10 cellular contexts compared by ENCODE assay signal in the genomic region with DNA sequence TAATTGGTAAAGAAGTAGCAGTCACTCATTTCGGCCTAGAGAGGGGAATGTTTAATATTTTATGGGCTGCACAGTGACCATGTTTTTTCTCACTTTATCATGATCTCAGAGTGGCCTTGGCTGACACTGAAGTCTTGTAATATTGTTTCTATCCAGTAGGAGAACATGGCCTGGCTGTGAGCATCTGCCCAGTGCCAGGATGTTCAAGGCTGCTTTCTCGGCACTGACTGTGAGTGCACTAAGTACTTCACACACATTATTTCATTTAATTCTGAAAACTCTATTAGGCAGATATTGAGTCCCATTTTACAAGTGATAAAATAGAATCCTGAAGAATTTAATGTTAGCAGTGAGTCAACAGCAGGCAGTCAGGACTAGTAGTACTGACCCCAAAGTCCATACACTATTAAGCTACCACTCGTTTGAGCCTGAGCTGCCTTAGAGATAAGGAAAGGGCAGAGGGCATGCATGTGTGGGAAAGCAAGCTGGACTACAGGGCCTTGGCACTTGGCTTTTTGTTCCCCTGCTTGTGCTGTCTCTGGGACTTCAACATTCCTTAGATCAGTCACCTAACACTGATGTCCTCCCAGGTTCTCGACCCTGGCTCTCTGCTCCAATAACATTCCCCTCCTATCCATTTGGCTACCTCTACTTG. TPM values are rescaled to one million over a fixed set of nuclear protein-coding genes. Genes with fewer than 3 reads are reported as not detected.
DNase-seq lines count a peak whose midpoint lies in the region; ATAC-seq and TF ChIP-seq lines count a peak whose summit lies in the region.
"Had no signal": no experiment of that assay in that cellular context is flagged by ENCODE, and none has a peak within 500 bp of the region (broad histone marks: within the 10 kb centered on the region; RNA-seq: fewer than 3 reads in every experiment).

No MANE protein-coding gene starts in this region.

- no peaks in the 10 kb centered on the region for H3K9me2 ChIP-seq in OCI-LY7 (ENCODE audit: insufficient read depth, low read length)

- POLR2A ChIA-PET in OCI-LY7 (lab: Charles Lee) (no interaction called here), T-cell (lab: Charles Lee) (no interaction called here)

- H3K4me1 Mint-ChIP-seq in T-cell, result no peaks in the 10 kb centered on the region

- no peak overlapping the region for H3K27ac Mint-ChIP-seq in T-cell

- no peaks in the 10 kb centered on the region for H3K27me3 Mint-ChIP-seq in T-cell

- H3K9me3 Mint-ChIP-seq in T-cell, result no peaks in the 10 kb centered on the region

- intact Hi-C loops in OCI-LY7 (cut with micrococcal nuclease; ENCODE audit: unreplicated experiment), result no loop called here

- no peak overlapping the region for H2AFZ ChIP-seq in OCI-LY7 (ENCODE audit: low read length)

- CTCF ChIA-PET in OCI-LY7 (lab: Charles Lee; ENCODE audit: unreplicated experiment), result no interaction called here
- CTCF ChIA-PET in T-cell (lab: Charles Lee), result no interaction called here

- ATAC-seq in T-cell (replicated peaks in 1 of 4) (no peak), GM18502 (IDR thresholded peaks at IDR 0.05; ENCODE audit: poor library complexity, unreplicated experiment) (no peak), HG03460 (IDR thresholded peaks at IDR 0.05; ENCODE audit: unreplicated experiment) (no peak)

- H3K4me1 ChIP-seq in OCI-LY7 (ENCODE audit: insufficient read depth, low read length, poor library complexity, severe bottlenecking), result peaks cover 9% of the 10 kb centered on the region
- H3K4me1 ChIP-seq: left ventricle myocardium inferior, sigmoid colon had no signal

- no peaks in the 10 kb centered on the region for H3K79me2 ChIP-seq in OCI-LY7 (ENCODE audit: insufficient read depth, low read depth, low read length)

- H3K9me3 ChIP-seq in OCI-LY7 (ENCODE audit: low read length), result no peaks in the 10 kb centered on the region
- H3K9me3 ChIP-seq: left ventricle myocardium inferior, sigmoid colon had no signal

- H3K36me3 ChIP-seq in OCI-LY7 (ENCODE audit: insufficient read depth, low read length), result no peaks in the 10 kb centered on the region
- H3K36me3 ChIP-seq: left ventricle myocardium inferior, sigmoid colon had no signal

- peak; percentile 54 for DNase-seq in ELR (ENCODE audit: low read depth)
- peak; percentile 7 for DNase-seq in OCI-LY7 (ENCODE audit: low spot score)
- DNase-seq in epithelial cell of esophagus (ENCODE audit: low read depth), result no peak
- no peak for DNase-seq in retinal pigment epithelial cell (ENCODE audit: low read depth)
- DNase-seq in T-cell, result no peak
- DNase-seq in GF-D8 (lab: John Stamatoyannopoulos, UW), result no peak
- DNase-seq: left ventricle myocardium inferior, sigmoid colon had no signal

- no peak overlapping the region for H3K4me3 ChIP-seq in OCI-LY7 (ENCODE audit: low read depth, low read length, poor library complexity, severe bottlenecking)
- no peak overlapping the region for H3K4me3 ChIP-seq in epithelial cell of esophagus (ENCODE audit: low read length)
- H3K4me3 ChIP-seq in retinal pigment epithelial cell (ENCODE audit: low read length), result no peak overlapping the region
- H3K4me3 ChIP-seq: left ventricle myocardium inferior, sigmoid colon had no signal

- H3K36me3 Mint-ChIP-seq in T-cell, result no peaks in the 10 kb centered on the region

- no peak overlapping the region for H3K27ac ChIP-seq in OCI-LY7 (ENCODE audit: low read depth, low read length, poor library complexity, severe bottlenecking)
- H3K27ac ChIP-seq: left ventricle myocardium inferior, sigmoid colon had no signal

- TF ChIP-seq CTCF in OCI-LY7 (conservative IDR thresholded peaks at IDR 0.05; ENCODE audit: low read length) (0 out of 2 replicates have a peak, but pooled peaks have one; percentile 25), epithelial cell of esophagus (IDR thresholded peaks at IDR 0.05; ENCODE audit: insufficient read depth, low read depth, low read length, missing control alignments) (peak; percentile 19), retinal pigment epithelial cell (conservative IDR thresholded peaks at IDR 0.05; ENCODE audit: low read depth, low read length) (peak; percentile 31)

- no peaks in the 10 kb centered on the region for H4K20me1 ChIP-seq in OCI-LY7 (ENCODE audit: insufficient read depth, low read length)

- no peak overlapping the region for H3K4me3 Mint-ChIP-seq in T-cell

- no TSS peak for BruUV-seq in OCI-LY7 (replicated peaks; lab: Mats Ljungman, UMichigan)

- no peak overlapping the region for H3K4me2 ChIP-seq in OCI-LY7 (ENCODE audit: low read length)

RNA-seq across cellular contexts. Expression of a gene that starts 42.2 kb away (rescaled TPM):
- total RNA-seq in OCI-LY7 (2014; rRNA removed; shearing (Covaris generic)), result 18.8 and 20.9 TPM in 2 replicates
- total RNA-seq in OCI-LY7 (2022) (29.1 and 37.5 TPM in 2 replicates), T-cell (10 to 100 TPM; 41.1 to 59.6 (median 53.1) TPM)

RNA-seq across cellular contexts. Expression of a gene that starts 52.3 kb away (rescaled TPM):
- total RNA-seq in OCI-LY7 (2014; rRNA removed; shearing (Covaris generic)), result 147 and 174 TPM in 2 replicates
- total RNA-seq in OCI-LY7 (2022) (448 and 505 TPM in 2 replicates), T-cell (10 to 100 TPM; 14.9 to 50.1 (median 20.2) TPM)

Comparison
In these comparisons a context has a peak if more than half of its experiments do, and no peak if none do; other contexts are left out.
1. DNase-seq: peak in ELR (single experiment) and OCI-LY7 (single experiment); none in epithelial cell of esophagus (single experiment), retinal pigment epithelial cell (single experiment), T-cell (0 of 34) and GF-D8 (single experiment).
2. Peak in every context shown above with its lines, with median percentiles within 50 percentile points of each other: CTCF ChIP-seq.